ENCODE assay signal across 22 cellular contexts in the genomic region with DNA sequence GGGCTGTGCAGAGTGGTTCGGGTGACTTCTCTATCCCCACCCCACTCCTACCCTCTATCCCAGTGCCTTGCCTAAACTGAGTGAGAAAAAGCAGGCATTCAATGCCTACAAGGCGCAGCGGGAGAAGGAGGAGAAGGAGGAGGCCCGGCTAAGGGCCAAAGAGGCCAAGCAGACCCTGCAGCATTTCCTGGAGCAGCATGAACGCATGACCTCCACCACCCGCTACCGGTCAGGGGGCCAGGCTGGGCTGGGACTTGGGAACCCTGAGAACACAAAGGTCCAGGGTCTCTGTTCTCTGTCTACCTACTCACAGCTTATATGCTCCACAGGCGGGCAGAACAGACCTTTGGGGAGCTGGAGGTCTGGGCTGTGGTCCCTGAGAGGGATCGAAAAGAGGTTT. TPM values are rescaled to one million over a fixed set of nuclear protein-coding genes. Genes with fewer than 3 reads are reported as not detected.
"Had no signal": no experiment of that assay in that cellular context is flagged by ENCODE, and none has a peak within 500 bp of the region (broad histone marks: within the 10 kb centered on the region; RNA-seq: fewer than 3 reads in every experiment).

No MANE protein-coding gene starts in this region.

- H3K9me3 Mint-ChIP-seq: memory B cell; mesothelial cell of epicardium; natural killer cell treated with Interleukin-12 subunit alpha and Interleukin-12 subunit beta and Interleukin-15 and Interleukin-18, amount 100 ng/mL, for 72 hours; type B pancreatic cell had no signal

- H3K36me3 ChIP-seq: uterus had no signal

- H3K27ac ChIP-seq: esophagus squamous epithelium, gastroesophageal sphincter, left ventricle myocardium inferior, lower lobe of right lung, skin epidermis, suprapubic skin, thyroid gland, uterus had no signal

- H3K9me3 ChIP-seq: esophagus squamous epithelium, gastroesophageal sphincter, left ventricle myocardium inferior, lower lobe of right lung, sigmoid colon, suprapubic skin, thyroid gland, uterus had no signal

- H3K4me3 Mint-ChIP-seq: memory B cell; mesothelial cell of epicardium; natural killer cell treated with Interleukin-12 subunit alpha and Interleukin-12 subunit beta and Interleukin-15 and Interleukin-18, amount 100 ng/mL, for 72 hours; type B pancreatic cell had no signal

- H3K27ac Mint-ChIP-seq: memory B cell, mesothelial cell of epicardium, type B pancreatic cell had no signal

- DNase-seq: cortex of kidney; dorsolateral prefrontal cortex; effector CD8-positive, alpha-beta T cell; esophagus squamous epithelium; foreskin fibroblast; glutamatergic neuron; left cardiac atrium; left ventricle myocardium inferior; lower lobe of right lung; sigmoid colon; stimulated activated CD4-positive, alpha-beta T cell treated with anti-CD3 and anti-CD28 coated beads, Interleukin-2, amount 100 ng/mL, for 24 hours; stimulated activated naive CD8-positive, alpha-beta T cell treated with anti-CD3 and anti-CD28 coated beads, Interleukin-15, Interleukin-2, amounts not matched to agents 100 U/mL and 50 U/mL, for 24 hours; thyroid gland; uterus had no signal

- H3K27me3 ChIP-seq: dorsolateral prefrontal cortex, esophagus squamous epithelium, gastroesophageal sphincter, sigmoid colon, suprapubic skin, thyroid gland, uterus had no signal

- H3K27me3 Mint-ChIP-seq: memory B cell; natural killer cell treated with Interleukin-12 subunit alpha and Interleukin-12 subunit beta and Interleukin-15 and Interleukin-18, amount 100 ng/mL, for 72 hours; type B pancreatic cell had no signal

- H3K4me3 ChIP-seq: dorsolateral prefrontal cortex, esophagus squamous epithelium, gastroesophageal sphincter, left ventricle myocardium inferior, lower lobe of right lung, sigmoid colon, skin epidermis, suprapubic skin, thyroid gland, uterus had no signal

- ATAC-seq: gastroesophageal sphincter; left cardiac atrium; lower lobe of right lung; natural killer cell treated with Interleukin-12 subunit alpha and Interleukin-12 subunit beta and Interleukin-15 and Interleukin-18, amount 100 ng/mL, for 72 hours; stimulated activated naive CD8-positive, alpha-beta T cell treated with anti-CD3 and anti-CD28 coated beads, Interleukin-15, Interleukin-2, amounts not matched to agents 100 U/mL and 50 U/mL, for 24 hours had no signal

- H3K36me3 Mint-ChIP-seq: natural killer cell treated with Interleukin-12 subunit alpha and Interleukin-12 subunit beta and Interleukin-15 and Interleukin-18, amount 100 ng/mL, for 72 hours had no signal

RNA-seq across cellular contexts. Expression of gene FAM186B, which starts 29.6 kb away (rescaled TPM):
- total RNA-seq: epithelial cell of proximal tubule had no signal
